ENCODE assay signal across 1 cellular context in the genomic region with DNA sequence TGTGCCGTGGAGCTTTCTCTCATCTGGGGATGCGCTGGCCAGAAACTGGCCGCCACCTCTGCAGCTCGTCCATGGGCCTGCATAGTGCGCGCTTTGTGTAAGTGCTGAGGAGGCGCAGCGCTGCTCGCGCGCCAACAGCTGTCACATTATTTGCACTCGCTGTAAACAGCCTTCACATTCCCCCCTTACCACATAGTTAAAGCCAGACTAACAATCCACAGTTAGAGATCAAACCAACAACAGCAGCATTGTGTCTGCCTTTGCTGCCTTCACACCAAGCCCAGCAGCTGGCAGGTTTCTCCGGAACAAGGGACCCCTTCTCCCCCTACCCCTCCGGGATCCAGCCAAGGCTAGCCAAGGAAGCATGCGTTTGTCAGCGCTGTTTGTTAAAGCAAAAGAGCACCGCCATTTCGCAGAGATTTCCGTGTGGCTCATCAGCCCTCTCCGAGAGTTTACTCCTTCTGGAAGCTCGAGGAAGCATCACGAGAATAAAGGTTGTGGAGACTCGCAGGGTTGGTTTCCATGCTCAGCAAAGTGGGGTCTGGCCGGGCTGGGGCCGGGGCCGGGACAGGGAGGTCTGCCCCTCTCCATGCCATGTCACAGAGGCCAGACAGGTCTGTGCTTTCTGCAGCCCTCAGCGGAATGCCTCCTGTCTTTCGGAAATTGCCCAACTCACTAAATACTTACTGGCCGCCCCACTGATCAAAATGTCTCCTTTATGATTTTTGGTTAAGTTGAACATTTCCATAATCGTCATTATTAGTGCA.
TF ChIP-seq lines count a peak whose summit lies in the region.

No MANE protein-coding gene starts in this region.

TF ChIP-seq in K562, 482 proteins besides CTCF, POLR2A, EP300 and RAD21 (continued from another document):
- TF ChIP-seq, protein P1, sequence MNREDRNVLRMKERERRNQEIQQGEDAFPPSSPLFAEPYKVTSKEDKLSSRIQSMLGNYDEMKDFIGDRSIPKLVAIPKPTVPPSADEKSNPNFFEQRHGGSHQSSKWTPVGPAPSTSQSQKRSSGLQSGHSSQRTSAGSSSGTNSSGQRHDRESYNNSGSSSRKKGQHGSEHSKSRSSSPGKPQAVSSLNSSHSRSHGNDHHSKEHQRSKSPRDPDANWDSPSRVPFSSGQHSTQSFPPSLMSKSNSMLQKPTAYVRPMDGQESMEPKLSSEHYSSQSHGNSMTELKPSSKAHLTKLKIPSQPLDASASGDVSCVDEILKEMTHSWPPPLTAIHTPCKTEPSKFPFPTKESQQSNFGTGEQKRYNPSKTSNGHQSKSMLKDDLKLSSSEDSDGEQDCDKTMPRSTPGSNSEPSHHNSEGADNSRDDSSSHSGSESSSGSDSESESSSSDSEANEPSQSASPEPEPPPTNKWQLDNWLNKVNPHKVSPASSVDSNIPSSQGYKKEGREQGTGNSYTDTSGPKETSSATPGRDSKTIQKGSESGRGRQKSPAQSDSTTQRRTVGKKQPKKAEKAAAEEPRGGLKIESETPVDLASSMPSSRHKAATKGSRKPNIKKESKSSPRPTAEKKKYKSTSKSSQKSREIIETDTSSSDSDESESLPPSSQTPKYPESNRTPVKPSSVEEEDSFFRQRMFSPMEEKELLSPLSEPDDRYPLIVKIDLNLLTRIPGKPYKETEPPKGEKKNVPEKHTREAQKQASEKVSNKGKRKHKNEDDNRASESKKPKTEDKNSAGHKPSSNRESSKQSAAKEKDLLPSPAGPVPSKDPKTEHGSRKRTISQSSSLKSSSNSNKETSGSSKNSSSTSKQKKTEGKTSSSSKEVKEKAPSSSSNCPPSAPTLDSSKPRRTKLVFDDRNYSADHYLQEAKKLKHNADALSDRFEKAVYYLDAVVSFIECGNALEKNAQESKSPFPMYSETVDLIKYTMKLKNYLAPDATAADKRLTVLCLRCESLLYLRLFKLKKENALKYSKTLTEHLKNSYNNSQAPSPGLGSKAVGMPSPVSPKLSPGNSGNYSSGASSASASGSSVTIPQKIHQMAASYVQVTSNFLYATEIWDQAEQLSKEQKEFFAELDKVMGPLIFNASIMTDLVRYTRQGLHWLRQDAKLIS (CRISPR knock-in tag; IDR thresholded peaks at IDR 0.05) = no peak
- TF ChIP-seq CTBP1 (IDR thresholded peaks at IDR 0.05; ENCODE audit: borderline replicate concordance) (peak; percentile 39; the same call in 1 of the 2 replicates), NRF1 (conservative IDR thresholded peaks at IDR 0.05 in 1 of 2, IDR thresholded peaks at IDR 0.05 in 1 of 2) (peak in 1 of 2 experiments; percentile 46; a peak in 2 of 4 replicates), ZNF232 (CRISPR knock-in tag; IDR thresholded peaks at IDR 0.05) (no peak), STAT5B (CRISPR knock-in tag; IDR thresholded peaks at IDR 0.05) (no peak), ATF2 (CRISPR knock-in tag; IDR thresholded peaks at IDR 0.05) (no peak), ZNF695 (CRISPR knock-in tag; IDR thresholded peaks at IDR 0.05) (no peak), POLR2G (IDR thresholded peaks at IDR 0.05; ENCODE audit: low read depth, low read length) (peak; percentile 65), YBX1 (IDR thresholded peaks at IDR 0.05) (no peak), TAF1 (IDR thresholded peaks at IDR 0.05; ENCODE audit: control insufficient read depth, extremely low read depth, insufficient read depth, low read length, severe bottlenecking) (no peak), TARDBP (IDR thresholded peaks at IDR 0.05) (no peak), NONO (IDR thresholded peaks at IDR 0.05; ENCODE audit: low read depth in 2 of 2, low read length in 1 of 2) (no peak), TCF7L2 (IDR thresholded peaks at IDR 0.05; ENCODE audit: low read depth, low read length) (no peak), ZNF444 (CRISPR knock-in tag; IDR thresholded peaks at IDR 0.05) (no peak), ZNF707 (CRISPR knock-in tag; conservative IDR thresholded peaks at IDR 0.05) (no peak), POLR2H (tag; IDR thresholded peaks at IDR 0.05; ENCODE audit: low read depth) (no peak)
- TF ChIP-seq, protein P2, sequence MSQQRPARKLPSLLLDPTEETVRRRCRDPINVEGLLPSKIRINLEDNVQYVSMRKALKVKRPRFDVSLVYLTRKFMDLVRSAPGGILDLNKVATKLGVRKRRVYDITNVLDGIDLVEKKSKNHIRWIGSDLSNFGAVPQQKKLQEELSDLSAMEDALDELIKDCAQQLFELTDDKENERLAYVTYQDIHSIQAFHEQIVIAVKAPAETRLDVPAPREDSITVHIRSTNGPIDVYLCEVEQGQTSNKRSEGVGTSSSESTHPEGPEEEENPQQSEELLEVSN (IDR thresholded peaks at IDR 0.05; ENCODE audit: borderline replicate concordance in 1 of 2, extremely low read depth in 1 of 2, insufficient read depth in 1 of 2, insufficient read length in 1 of 2, low read depth in 1 of 2, low read length in 1 of 2, poor library complexity in 1 of 2, severe bottlenecking in 1 of 2) = peak in 1 of 2 experiments; percentile 2
- TF ChIP-seq, protein P3, sequence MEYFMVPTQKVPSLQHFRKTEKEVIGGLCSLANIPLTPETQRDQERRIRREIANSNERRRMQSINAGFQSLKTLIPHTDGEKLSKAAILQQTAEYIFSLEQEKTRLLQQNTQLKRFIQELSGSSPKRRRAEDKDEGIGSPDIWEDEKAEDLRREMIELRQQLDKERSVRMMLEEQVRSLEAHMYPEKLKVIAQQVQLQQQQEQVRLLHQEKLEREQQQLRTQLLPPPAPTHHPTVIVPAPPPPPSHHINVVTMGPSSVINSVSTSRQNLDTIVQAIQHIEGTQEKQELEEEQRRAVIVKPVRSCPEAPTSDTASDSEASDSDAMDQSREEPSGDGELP (CRISPR knock-in tag; IDR thresholded peaks at IDR 0.05; ENCODE audit: borderline replicate concordance) = peak; percentile 84
- TF ChIP-seq, protein P4, sequence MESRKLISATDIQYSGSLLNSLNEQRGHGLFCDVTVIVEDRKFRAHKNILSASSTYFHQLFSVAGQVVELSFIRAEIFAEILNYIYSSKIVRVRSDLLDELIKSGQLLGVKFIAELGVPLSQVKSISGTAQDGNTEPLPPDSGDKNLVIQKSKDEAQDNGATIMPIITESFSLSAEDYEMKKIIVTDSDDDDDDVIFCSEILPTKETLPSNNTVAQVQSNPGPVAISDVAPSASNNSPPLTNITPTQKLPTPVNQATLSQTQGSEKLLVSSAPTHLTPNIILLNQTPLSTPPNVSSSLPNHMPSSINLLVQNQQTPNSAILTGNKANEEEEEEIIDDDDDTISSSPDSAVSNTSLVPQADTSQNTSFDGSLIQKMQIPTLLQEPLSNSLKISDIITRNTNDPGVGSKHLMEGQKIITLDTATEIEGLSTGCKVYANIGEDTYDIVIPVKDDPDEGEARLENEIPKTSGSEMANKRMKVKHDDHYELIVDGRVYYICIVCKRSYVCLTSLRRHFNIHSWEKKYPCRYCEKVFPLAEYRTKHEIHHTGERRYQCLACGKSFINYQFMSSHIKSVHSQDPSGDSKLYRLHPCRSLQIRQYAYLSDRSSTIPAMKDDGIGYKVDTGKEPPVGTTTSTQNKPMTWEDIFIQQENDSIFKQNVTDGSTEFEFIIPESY (CRISPR knock-in tag; IDR thresholded peaks at IDR 0.05) = peak; percentile 92
